ENCODE assay signal across 1 cellular context in genomic region chr3:47420511-47421484, GRCh38.
TF ChIP-seq lines count a peak whose summit lies in the region.

No MANE protein-coding gene starts in this region.

TF ChIP-seq in HepG2, 621 proteins besides CTCF, POLR2A, EP300 and RAD21 (continued from another document and continues in another):
- TF ChIP-seq, protein P1, sequence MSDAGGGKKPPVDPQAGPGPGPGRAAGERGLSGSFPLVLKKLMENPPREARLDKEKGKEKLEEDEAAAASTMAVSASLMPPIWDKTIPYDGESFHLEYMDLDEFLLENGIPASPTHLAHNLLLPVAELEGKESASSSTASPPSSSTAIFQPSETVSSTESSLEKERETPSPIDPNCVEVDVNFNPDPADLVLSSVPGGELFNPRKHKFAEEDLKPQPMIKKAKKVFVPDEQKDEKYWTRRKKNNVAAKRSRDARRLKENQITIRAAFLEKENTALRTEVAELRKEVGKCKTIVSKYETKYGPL (CRISPR knock-in tag; IDR thresholded peaks at IDR 0.05) = no peak
- TF ChIP-seq, protein P2, sequence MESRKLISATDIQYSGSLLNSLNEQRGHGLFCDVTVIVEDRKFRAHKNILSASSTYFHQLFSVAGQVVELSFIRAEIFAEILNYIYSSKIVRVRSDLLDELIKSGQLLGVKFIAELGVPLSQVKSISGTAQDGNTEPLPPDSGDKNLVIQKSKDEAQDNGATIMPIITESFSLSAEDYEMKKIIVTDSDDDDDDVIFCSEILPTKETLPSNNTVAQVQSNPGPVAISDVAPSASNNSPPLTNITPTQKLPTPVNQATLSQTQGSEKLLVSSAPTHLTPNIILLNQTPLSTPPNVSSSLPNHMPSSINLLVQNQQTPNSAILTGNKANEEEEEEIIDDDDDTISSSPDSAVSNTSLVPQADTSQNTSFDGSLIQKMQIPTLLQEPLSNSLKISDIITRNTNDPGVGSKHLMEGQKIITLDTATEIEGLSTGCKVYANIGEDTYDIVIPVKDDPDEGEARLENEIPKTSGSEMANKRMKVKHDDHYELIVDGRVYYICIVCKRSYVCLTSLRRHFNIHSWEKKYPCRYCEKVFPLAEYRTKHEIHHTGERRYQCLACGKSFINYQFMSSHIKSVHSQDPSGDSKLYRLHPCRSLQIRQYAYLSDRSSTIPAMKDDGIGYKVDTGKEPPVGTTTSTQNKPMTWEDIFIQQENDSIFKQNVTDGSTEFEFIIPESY (CRISPR knock-in tag; IDR thresholded peaks at IDR 0.05) = no peak
- TF ChIP-seq KMT2B (CRISPR knock-in tag; IDR thresholded peaks at IDR 0.05) (no peak), ZNF850 (CRISPR knock-in tag; conservative IDR thresholded peaks at IDR 0.05) (no peak), ZZZ3 (CRISPR knock-in tag; IDR thresholded peaks at IDR 0.05; ENCODE audit: borderline replicate concordance) (no peak), RXRB (CRISPR knock-in tag; IDR thresholded peaks at IDR 0.05; ENCODE audit: borderline replicate concordance) (peak; percentile 48; the same call in 1 of the 2 replicates), XRCC5 (optimal IDR thresholded peaks at IDR 0.05; ENCODE audit: low read length) (peak; percentile 81), RELA (CRISPR knock-in tag; IDR thresholded peaks at IDR 0.05) (no peak), ZNF777 (CRISPR knock-in tag; IDR thresholded peaks at IDR 0.05) (no peak), ZNF724P (CRISPR knock-in tag; IDR thresholded peaks at IDR 0.05; ENCODE audit: borderline replicate concordance) (no peak), ZBTB26 (CRISPR knock-in tag; IDR thresholded peaks at IDR 0.05; ENCODE audit: borderline replicate concordance) (no peak), ZNF446 (CRISPR knock-in tag; IDR thresholded peaks at IDR 0.05) (no peak), MBNL3 (CRISPR knock-in tag; conservative IDR thresholded peaks at IDR 0.05) (no peak), ZNF180 (CRISPR knock-in tag; IDR thresholded peaks at IDR 0.05; ENCODE audit: borderline replicate concordance, low read depth) (no peak), POLR2G (IDR thresholded peaks at IDR 0.05; ENCODE audit: low read depth, low read length) (0 out of 2 replicates have a peak, but pooled peaks have one; percentile 11), TEAD2 (CRISPR knock-in tag; IDR thresholded peaks at IDR 0.05) (no peak), HHEX (CRISPR knock-in tag; IDR thresholded peaks at IDR 0.05) (no peak), SNAPC5 (CRISPR knock-in tag; IDR thresholded peaks at IDR 0.05; ENCODE audit: borderline replicate concordance) (no peak), ZBTB7A (CRISPR knock-in tag; IDR thresholded peaks at IDR 0.05) (no peak), RXRA (CRISPR knock-in tag; IDR thresholded peaks at IDR 0.05) (peak; percentile 25), ZNF225 (CRISPR knock-in tag; IDR thresholded peaks at IDR 0.05) (no peak), NCOA2 (CRISPR knock-in tag; IDR thresholded peaks at IDR 0.05) (no peak), ZNF773 (CRISPR knock-in tag; IDR thresholded peaks at IDR 0.05; ENCODE audit: borderline replicate concordance) (no peak), MTERF4 (CRISPR knock-in tag; IDR thresholded peaks at IDR 0.05) (no peak), FOSL2 (CRISPR knock-in tag; IDR thresholded peaks at IDR 0.05) (no peak; the same call in 1 of the 2 replicates), ZNF589 (CRISPR knock-in tag; conservative IDR thresholded peaks at IDR 0.05) (no peak), NR2C2 (CRISPR knock-in tag; IDR thresholded peaks at IDR 0.05; ENCODE audit: borderline replicate concordance) (peak; percentile 67; the same call in 1 of the 2 replicates), DPF2 (CRISPR knock-in tag; IDR thresholded peaks at IDR 0.05; ENCODE audit: borderline replicate concordance, low read depth) (no peak), KDM6A (CRISPR knock-in tag; IDR thresholded peaks at IDR 0.05; ENCODE audit: low read depth) (no peak), HOXA7 (CRISPR knock-in tag; IDR thresholded peaks at IDR 0.05) (no peak), FOXC1 (CRISPR knock-in tag; IDR thresholded peaks at IDR 0.05; ENCODE audit: borderline replicate concordance) (no peak), ZNF75D (CRISPR knock-in tag; IDR thresholded peaks at IDR 0.05; ENCODE audit: borderline replicate concordance) (no peak), MEIS2 (CRISPR knock-in tag; IDR thresholded peaks at IDR 0.05) (no peak), ZBTB49 (CRISPR knock-in tag; IDR thresholded peaks at IDR 0.05; ENCODE audit: borderline replicate concordance) (no peak), SMAD3 (CRISPR knock-in tag; IDR thresholded peaks at IDR 0.05) (0 out of 2 replicates have a peak, but pooled peaks have one; percentile 52), SAP130 (CRISPR knock-in tag; IDR thresholded peaks at IDR 0.05; ENCODE audit: low read depth) (peak; percentile 34; the same call in 1 of the 2 replicates), ZNF563 (CRISPR knock-in tag; IDR thresholded peaks at IDR 0.05) (no peak), GPBP1L1 (CRISPR knock-in tag; IDR thresholded peaks at IDR 0.05) (no peak), KAT8 (CRISPR knock-in tag; IDR thresholded peaks at IDR 0.05) (0 out of 2 replicates have a peak, but pooled peaks have one; percentile 51), ZNF564 (CRISPR knock-in tag; IDR thresholded peaks at IDR 0.05) (no peak), FOXP1 (IDR thresholded peaks at IDR 0.05) (no peak), FOXP1 (CRISPR knock-in tag; IDR thresholded peaks at IDR 0.05) (no peak), STAT5B (CRISPR knock-in tag; IDR thresholded peaks at IDR 0.05) (no peak), SMYD3 (CRISPR knock-in tag; IDR thresholded peaks at IDR 0.05) (no peak), TCF12 (IDR thresholded peaks at IDR 0.05) (no peak), TCF12 (CRISPR knock-in tag; IDR thresholded peaks at IDR 0.05) (no peak), GATAD1 (CRISPR knock-in tag; IDR thresholded peaks at IDR 0.05) (peak; percentile 50; the same call in 1 of the 2 replicates), ZNF556 (CRISPR knock-in tag; IDR thresholded peaks at IDR 0.05; ENCODE audit: borderline replicate concordance) (no peak), FOXO1 (CRISPR knock-in tag; IDR thresholded peaks at IDR 0.05) (no peak), GFI1 (CRISPR knock-in tag; IDR thresholded peaks at IDR 0.05; ENCODE audit: borderline replicate concordance) (0 out of 2 replicates have a peak, but pooled peaks have one; percentile 35), ZNF160 (CRISPR knock-in tag; IDR thresholded peaks at IDR 0.05) (no peak), RFX5 (IDR thresholded peaks at IDR 0.05; ENCODE audit: low read depth, low read length) (no peak), CENPX (CRISPR knock-in tag; IDR thresholded peaks at IDR 0.05) (no peak), KDM2A (CRISPR knock-in tag; IDR thresholded peaks at IDR 0.05; ENCODE audit: borderline replicate concordance, low read depth) (peak; percentile 32; the same call in 1 of the 2 replicates), ZNF253 (CRISPR knock-in tag; IDR thresholded peaks at IDR 0.05; ENCODE audit: borderline replicate concordance) (no peak), NFRKB (IDR thresholded peaks at IDR 0.05) (no peak), SMAD9 (CRISPR knock-in tag; IDR thresholded peaks at IDR 0.05) (no peak), ZXDC (CRISPR knock-in tag; IDR thresholded peaks at IDR 0.05) (no peak), ZNF329 (CRISPR knock-in tag; IDR thresholded peaks at IDR 0.05; ENCODE audit: low read depth) (no peak), ELF1 (CRISPR knock-in tag; IDR thresholded peaks at IDR 0.05) (peak; percentile 43; the same call in 1 of the 2 replicates)
- TF ChIP-seq, protein P3, sequence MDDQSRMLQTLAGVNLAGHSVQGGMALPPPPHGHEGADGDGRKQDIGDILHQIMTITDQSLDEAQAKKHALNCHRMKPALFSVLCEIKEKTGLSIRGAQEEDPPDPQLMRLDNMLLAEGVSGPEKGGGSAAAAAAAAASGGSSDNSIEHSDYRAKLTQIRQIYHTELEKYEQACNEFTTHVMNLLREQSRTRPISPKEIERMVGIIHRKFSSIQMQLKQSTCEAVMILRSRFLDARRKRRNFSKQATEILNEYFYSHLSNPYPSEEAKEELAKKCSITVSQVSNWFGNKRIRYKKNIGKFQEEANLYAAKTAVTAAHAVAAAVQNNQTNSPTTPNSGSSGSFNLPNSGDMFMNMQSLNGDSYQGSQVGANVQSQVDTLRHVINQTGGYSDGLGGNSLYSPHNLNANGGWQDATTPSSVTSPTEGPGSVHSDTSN (CRISPR knock-in tag; IDR thresholded peaks at IDR 0.05; ENCODE audit: borderline replicate concordance) = no peak
- TF ChIP-seq, protein P4, sequence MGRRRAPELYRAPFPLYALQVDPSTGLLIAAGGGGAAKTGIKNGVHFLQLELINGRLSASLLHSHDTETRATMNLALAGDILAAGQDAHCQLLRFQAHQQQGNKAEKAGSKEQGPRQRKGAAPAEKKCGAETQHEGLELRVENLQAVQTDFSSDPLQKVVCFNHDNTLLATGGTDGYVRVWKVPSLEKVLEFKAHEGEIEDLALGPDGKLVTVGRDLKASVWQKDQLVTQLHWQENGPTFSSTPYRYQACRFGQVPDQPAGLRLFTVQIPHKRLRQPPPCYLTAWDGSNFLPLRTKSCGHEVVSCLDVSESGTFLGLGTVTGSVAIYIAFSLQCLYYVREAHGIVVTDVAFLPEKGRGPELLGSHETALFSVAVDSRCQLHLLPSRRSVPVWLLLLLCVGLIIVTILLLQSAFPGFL (CRISPR knock-in tag; IDR thresholded peaks at IDR 0.05) = no peak
